In genomic region chr10:947051-947450, GRCh38 we compare ENCODE assay signal across 21 cellular contexts. TPM values are rescaled to one million over a fixed set of nuclear protein-coding genes. Genes with fewer than 3 reads are reported as not detected.
DNase-seq lines count a peak whose midpoint lies in the region; ATAC-seq and TF ChIP-seq lines count a peak whose summit lies in the region.
"Had no signal": no experiment of that assay in that cellular context is flagged by ENCODE, and none has a peak within 500 bp of the region (broad histone marks: within the 10 kb centered on the region; RNA-seq: fewer than 3 reads in every experiment).

No MANE protein-coding gene starts in this region.

- H3K9me3 Mint-ChIP-seq in stimulated activated memory B cell treated with anti-CD40 and anti-IgM and Interleukin-4, amounts not matched to agents 10 μg/mL and 1 μg/mL and 100 μg/mL, for 72 hours = no peaks in the 10 kb centered on the region
- no peaks in the 10 kb centered on the region for H3K9me3 Mint-ChIP-seq in activated CD4-positive, alpha-beta T cell treated with anti-CD3 and anti-CD28 coated beads, Interleukin-2, amount 10 ng/mL, durations not matched to agents 24 days and 14 days

- intact Hi-C loops in cardiac septum (cut with DNase I) = no loop called here
- intact Hi-C loops in activated CD4-positive, alpha-beta T cell treated with anti-CD3 and anti-CD28 coated beads, Interleukin-2, amount 10 ng/mL, durations not matched to agents 24 days and 14 days (cut with micrococcal nuclease) = no loop called here

- ATAC-seq in stimulated activated memory B cell treated with anti-CD40 and anti-IgM and Interleukin-4, amounts not matched to agents 10 μg/mL and 1 μg/mL and 100 μg/mL, for 72 hours = no peak
- ATAC-seq: GM12878, HCT116, Panc1, Right ventricle myocardium inferior had no signal

- H3K27ac Mint-ChIP-seq in stimulated activated memory B cell treated with anti-CD40 and anti-IgM and Interleukin-4, amounts not matched to agents 10 μg/mL and 1 μg/mL and 100 μg/mL, for 72 hours = peak overlapping the region; percentile 51
- no peak overlapping the region for H3K27ac Mint-ChIP-seq in activated CD4-positive, alpha-beta T cell treated with anti-CD3 and anti-CD28 coated beads, Interleukin-2, amount 10 ng/mL, durations not matched to agents 24 days and 14 days

- peaks cover 36% of the 10 kb centered on the region for H3K4me1 Mint-ChIP-seq in stimulated activated memory B cell treated with anti-CD40 and anti-IgM and Interleukin-4, amounts not matched to agents 10 μg/mL and 1 μg/mL and 100 μg/mL, for 72 hours
- H3K4me1 Mint-ChIP-seq in activated CD4-positive, alpha-beta T cell treated with anti-CD3 and anti-CD28 coated beads, Interleukin-2, amount 10 ng/mL, durations not matched to agents 24 days and 14 days = peaks cover 20% of the 10 kb centered on the region

- H3K27me3 Mint-ChIP-seq in stimulated activated memory B cell treated with anti-CD40 and anti-IgM and Interleukin-4, amounts not matched to agents 10 μg/mL and 1 μg/mL and 100 μg/mL, for 72 hours = peaks cover 27% of the 10 kb centered on the region
- peaks cover 11% of the 10 kb centered on the region for H3K27me3 Mint-ChIP-seq in activated CD4-positive, alpha-beta T cell treated with anti-CD3 and anti-CD28 coated beads, Interleukin-2, amount 10 ng/mL, durations not matched to agents 24 days and 14 days

- peaks cover 6% of the 10 kb centered on the region for H3K36me3 Mint-ChIP-seq in stimulated activated memory B cell treated with anti-CD40 and anti-IgM and Interleukin-4, amounts not matched to agents 10 μg/mL and 1 μg/mL and 100 μg/mL, for 72 hours
- no peaks in the 10 kb centered on the region for H3K36me3 Mint-ChIP-seq in activated CD4-positive, alpha-beta T cell treated with anti-CD3 and anti-CD28 coated beads, Interleukin-2, amount 10 ng/mL, durations not matched to agents 24 days and 14 days (ENCODE audit: low read depth)

- no peak overlapping the region for H3K4me3 ChIP-seq in epithelial cell of esophagus (ENCODE audit: low read length)
- H3K4me3 ChIP-seq: BLaER1, GM12878, SK-N-MC had no signal

- no peak overlapping the region for H3K4me3 Mint-ChIP-seq in stimulated activated memory B cell treated with anti-CD40 and anti-IgM and Interleukin-4, amounts not matched to agents 10 μg/mL and 1 μg/mL and 100 μg/mL, for 72 hours
- H3K4me3 Mint-ChIP-seq in activated CD4-positive, alpha-beta T cell treated with anti-CD3 and anti-CD28 coated beads, Interleukin-2, amount 10 ng/mL, durations not matched to agents 24 days and 14 days = no peak overlapping the region

- DNase-seq in NOMO-1 treated with DMSO at 0.1 percent for 48 hours (lab: John Stamatoyannopoulos, UW; ENCODE audit: unreplicated experiment) (peak; percentile 10), NOMO-1 treated with dmso at 0.1 percent for 144 hours (lab: John Stamatoyannopoulos, UW; ENCODE audit: unreplicated experiment) (no peak), RPMI7951 (ENCODE audit: low read depth) (peak; percentile 15), epithelial cell of esophagus (ENCODE audit: low read depth) (peak; percentile 65), cardiac septum (ENCODE audit: low spot score) (no peak), hippocampal formation (lab: John Stamatoyannopoulos, UW) (no peak)
- DNase-seq in activated CD4-positive, alpha-beta T cell treated with anti-CD3 and anti-CD28 coated beads, Interleukin-2, amount 10 ng/mL, durations not matched to agents 24 days and 14 days = no peak
- DNase-seq: 8988T; DMS 273 treated with DMSO at 0.1 percent for 48 hours; GDM1; NCI-H1105 treated with DMSO at 0.1 percent for 48 hours; NCI-H1694 treated with DMSO at 0.1 percent for 48 hours; NCI-H69; NK-92 treated with Interleukin-12 subunit alpha and Interleukin-12 subunit beta, amount 100 ng/mL, for 24 hours had no signal

- no peak for TF ChIP-seq CTCF in epithelial cell of esophagus (IDR thresholded peaks at IDR 0.05; ENCODE audit: insufficient read depth, low read depth, low read length, missing control alignments)

RNA-seq across cellular contexts. Expression of gene LARP4B, which starts 15.5 kb away (rescaled TPM):
- 28.8 and 32.7 TPM in 2 replicates for total RNA-seq in RPMI7951 (2014; rRNA removed; shearing (Covaris generic))
- 69.8 TPM for total RNA-seq in cardiac septum
- 167 and 169 TPM in 2 replicates for total RNA-seq in activated CD4-positive, alpha-beta T cell treated with anti-CD3 and anti-CD28 coated beads, Interleukin-2, amount 10 ng/mL, durations not matched to agents 24 days and 14 days

RNA-seq across cellular contexts. Expression of gene GTPBP4, which starts 41.2 kb away (rescaled TPM):
- total RNA-seq in RPMI7951 (2014; rRNA removed; shearing (Covaris generic)) = 39.4 and 42.7 TPM in 2 replicates
- 33.1 TPM for total RNA-seq in cardiac septum
- total RNA-seq in activated CD4-positive, alpha-beta T cell treated with anti-CD3 and anti-CD28 coated beads, Interleukin-2, amount 10 ng/mL, durations not matched to agents 24 days and 14 days = 187 and 194 TPM in 2 replicates

Comparison
In these comparisons a context has a peak if more than half of its experiments do, and no peak if none do; other contexts are left out.
1. DNase-seq: peak in NOMO-1 treated with DMSO at 0.1 percent for 48 hours (single experiment), RPMI7951 (single experiment) and epithelial cell of esophagus (single experiment); none in NOMO-1 treated with dmso at 0.1 percent for 144 hours (single experiment), cardiac septum (single experiment), activated CD4-positive, alpha-beta T cell treated with anti-CD3 and anti-CD28 coated beads, Interleukin-2, amount 10 ng/mL, durations not matched to agents 24 days and 14 days (single experiment) and hippocampal formation (0 of 2).